In genomic region chr19:50332264-50333038, GRCh38 we compare ENCODE assay signal across 9 cellular contexts. TPM values are rescaled to one million over a fixed set of nuclear protein-coding genes. Genes with fewer than 3 reads are reported as not detected.
DNase-seq lines count a peak whose midpoint lies in the region; ATAC-seq and TF ChIP-seq lines count a peak whose summit lies in the region.
"Had no signal": no experiment of that assay in that cellular context is flagged by ENCODE, and none has a peak within 500 bp of the region (broad histone marks: within the 10 kb centered on the region; RNA-seq: fewer than 3 reads in every experiment).

No MANE protein-coding gene starts in this region.

- H3K79me1 ChIP-seq in trophoblast cell (ENCODE audit: low read length): peaks cover 46% of the 10 kb centered on the region

- H4K8ac ChIP-seq in trophoblast cell (ENCODE audit: low read depth, low read length): peak overlapping the region; percentile 89

- DNase-seq in Calu3 (peak; percentile 33), HuH-7.5 (ENCODE audit: low spot score) (peak; percentile 9), ecto neural progenitor cell (ENCODE audit: low spot score) (peak; percentile 73), trophoblast cell (peak; percentile 89 to 91), midbrain (lab: John Stamatoyannopoulos, UW) (no peak)
- no peak for DNase-seq in stimulated activated CD4-positive, alpha-beta T cell treated with anti-CD3 and anti-CD28 coated beads, Interleukin-15, amount 100 ng/mL, for 24 hours
- DNase-seq: NCI-H226 had no signal

- peak overlapping the region; percentile 99 for H2BK5ac ChIP-seq in trophoblast cell (ENCODE audit: low read depth, low read length, poor library complexity)

- H3K4me3 Mint-ChIP-seq in Calu3 (ENCODE audit: low read depth, unreplicated experiment): peak overlapping the region; percentile 60

- peaks cover 59% of the 10 kb centered on the region for H3K4me1 Mint-ChIP-seq in Calu3 (ENCODE audit: low read depth, unreplicated experiment)

- TSS peak; percentile 41 for BruUV-seq in Calu3 (replicated peaks; lab: Mats Ljungman, UMichigan)

- H3K27ac ChIP-seq in trophoblast cell (ENCODE audit: low read depth, low read length): peak overlapping the region; percentile 100

- H3K36me3 Mint-ChIP-seq in Calu3 (ENCODE audit: insufficient read depth, unreplicated experiment): peaks cover 67% of the 10 kb centered on the region

- H3K23ac ChIP-seq in trophoblast cell (ENCODE audit: low read length): no peak overlapping the region

- H3K4ac ChIP-seq in trophoblast cell (ENCODE audit: low read depth, low read length): peak overlapping the region; percentile 91

- H2AK5ac ChIP-seq in trophoblast cell (ENCODE audit: low read length): peak overlapping the region; percentile 96

- no peaks in the 10 kb centered on the region for H3K27me3 ChIP-seq in trophoblast cell (ENCODE audit: insufficient read depth, low read length)

- H3K27me3 Mint-ChIP-seq in Calu3 (ENCODE audit: unreplicated experiment): peaks cover 63% of the 10 kb centered on the region

- H3K9ac ChIP-seq in trophoblast cell (ENCODE audit: low read length): peak overlapping the region; percentile 90

- ATAC-seq in HG03460 (IDR thresholded peaks at IDR 0.05; ENCODE audit: unreplicated experiment) (no peak), GM21528 (IDR thresholded peaks at IDR 0.05; ENCODE audit: low FRiP score, unreplicated experiment) (no peak)

- H3K14ac ChIP-seq in trophoblast cell (ENCODE audit: low read length): peak overlapping the region; percentile 97

- peak overlapping the region; percentile 99 for H2BK120ac ChIP-seq in trophoblast cell (ENCODE audit: insufficient read depth, low read length, poor library complexity)

- H3K27ac Mint-ChIP-seq in Calu3 (ENCODE audit: unreplicated experiment): peak overlapping the region; percentile 87

- intact Hi-C loops in Calu3 (cut with micrococcal nuclease; ENCODE audit: unreplicated experiment): no loop called here

- H3K4me2 ChIP-seq in trophoblast cell (ENCODE audit: low read length): peak overlapping the region; percentile 60

- H4K91ac ChIP-seq in trophoblast cell (ENCODE audit: low read depth, low read length): peak overlapping the region; percentile 100

- H3K9me3 ChIP-seq in trophoblast cell (ENCODE audit: insufficient read depth, low read depth, low read length): peaks cover 2% of the 10 kb centered on the region

- peak overlapping the region; percentile 84 for H2BK12ac ChIP-seq in trophoblast cell (ENCODE audit: low read length)

- peaks cover 5% of the 10 kb centered on the region for H3K9me3 Mint-ChIP-seq in Calu3 (ENCODE audit: low read depth, unreplicated experiment)

- H3K79me2 ChIP-seq in trophoblast cell (ENCODE audit: control insufficient read depth, insufficient read depth, low read length, poor library complexity): peaks cover 25% of the 10 kb centered on the region

- WGBS in trophoblast cell (ENCODE audit: extremely low coverage, insufficient coverage, insufficient read length): no CpG with 5 or more reads among the region's 19 CpGs

- peak overlapping the region; percentile 70 for H3K4me3 ChIP-seq in trophoblast cell (ENCODE audit: low read depth, low read length)

- peak overlapping the region; percentile 89 for H4K12ac ChIP-seq in trophoblast cell (ENCODE audit: low read depth, low read length)

- CTCF ChIA-PET in Calu3 (lab: Charles Lee): no interaction called here

- peak overlapping the region; percentile 99 for H3K18ac ChIP-seq in trophoblast cell (ENCODE audit: low read length)

- peaks cover 0 to 2% of the 10 kb centered on the region in 2 experiments for H3K36me3 ChIP-seq in trophoblast cell (ENCODE audit: control insufficient read depth in 1 of 2, insufficient read depth in 2 of 2, low read length in 2 of 2)

- H3K4me1 ChIP-seq in trophoblast cell (ENCODE audit: control insufficient read depth in 1 of 2, insufficient read depth in 2 of 2, low read length in 2 of 2): peaks cover 15 to 23% of the 10 kb centered on the region in 2 experiments

- TF ChIP-seq CTCF in Calu3 (IDR thresholded peaks at IDR 0.05; ENCODE audit: unreplicated experiment): no peak

- peak overlapping the region; percentile 79 for H2AFZ ChIP-seq in trophoblast cell (ENCODE audit: insufficient read depth, low read length, poor library complexity)

RNA-seq across cellular contexts. Expression of gene KCNC3, which starts 3.3 kb away (rescaled TPM):
- 5.3 and 6.8 TPM in 2 replicates for total RNA-seq in Calu3 (2022)
- 22.5 and 22.6 TPM in 2 replicates for polyA plus RNA-seq in trophoblast cell (2013)

RNA-seq across cellular contexts. Expression of gene NAPSA, which starts 33.0 kb away (rescaled TPM):
- 1.9 and 3.6 TPM in 2 replicates for total RNA-seq in Calu3 (2022)
- polyA plus RNA-seq in trophoblast cell (2013): 0.25 and 0.26 TPM in 2 replicates

RNA-seq across cellular contexts. Expression of gene NR1H2, which starts 43.8 kb away (rescaled TPM):
- 72.7 and 77.5 TPM in 2 replicates for total RNA-seq in Calu3 (2022)
- polyA plus RNA-seq in trophoblast cell (2013): 21.2 and 22.6 TPM in 2 replicates

RNA-seq across cellular contexts. Expression of gene POLD1, which starts 51.7 kb away (rescaled TPM):
- 67.1 and 81.9 TPM in 2 replicates for total RNA-seq in Calu3 (2022)
- polyA plus RNA-seq in trophoblast cell (2013): 42.3 and 44.2 TPM in 2 replicates

Comparison
In these comparisons a context has a peak if more than half of its experiments do, and no peak if none do; other contexts are left out.
1. DNase-seq: peak in Calu3 (single experiment), HuH-7.5 (single experiment), ecto neural progenitor cell (single experiment) and trophoblast cell (2 of 2); none in midbrain (single experiment) and stimulated activated CD4-positive, alpha-beta T cell treated with anti-CD3 and anti-CD28 coated beads, Interleukin-15, amount 100 ng/mL, for 24 hours (single experiment).